18 cellular contexts compared by ENCODE assay signal in the genomic region with DNA sequence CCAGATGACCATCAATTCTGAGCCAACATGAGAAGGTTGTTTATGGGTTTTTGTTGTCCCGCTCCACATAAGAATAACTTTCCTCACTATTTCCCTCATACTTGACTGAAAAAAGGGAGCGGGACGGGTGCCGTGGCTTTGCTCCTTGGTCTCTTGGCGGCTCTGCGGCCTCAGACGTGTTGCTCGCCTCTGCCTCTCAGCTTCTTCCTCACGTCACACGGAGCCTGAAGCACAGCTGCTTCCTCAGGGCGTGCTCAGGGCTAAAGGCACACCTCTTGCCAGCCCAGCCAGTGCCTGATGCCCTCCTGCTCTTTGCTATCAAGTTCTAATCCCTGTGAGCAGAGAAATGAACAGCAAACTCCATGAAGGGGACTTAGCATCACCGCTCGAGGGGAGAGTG. TPM values are rescaled to one million over a fixed set of nuclear protein-coding genes. Genes with fewer than 3 reads are reported as not detected.
DNase-seq lines count a peak whose midpoint lies in the region; ATAC-seq, FAIRE-seq and TF ChIP-seq lines count a peak whose summit lies in the region.
"Had no signal": no experiment of that assay in that cellular context is flagged by ENCODE, and none has a peak within 500 bp of the region (broad histone marks: within the 10 kb centered on the region; RNA-seq: fewer than 3 reads in every experiment).

No MANE protein-coding gene starts in this region.

- TF ChIP-seq CTCF in Loucy (conservative IDR thresholded peaks at IDR 0.05; ENCODE audit: low read length) = no peak
- no peak for TF ChIP-seq CTCF in K562 (IDR thresholded peaks at IDR 0.05 in 2 of 3, conservative IDR thresholded peaks at IDR 0.05 in 1 of 3; ENCODE audit: insufficient read depth in 2 of 3, low read depth in 1 of 3, low read length in 3 of 3)

- in situ Hi-C loops in K562 (cut with MboI) = no loop called here

- H3K9me1 ChIP-seq in K562 (ENCODE audit: control insufficient read depth, insufficient read depth, low read length) = no peaks in the 10 kb centered on the region

- no peak for FAIRE-seq in K562 (lab: Jason Lieb, UNC)
- FAIRE-seq: frontal cortex had no signal

- DNase-seq in CD1c-positive myeloid dendritic cell (ENCODE audit: extremely low spot score) = peak; percentile 26
- DNase-seq in K562 (ENCODE audit: extremely low read depth in 1 of 4, low spot score in 3 of 4) = no peak
- DNase-seq in natural killer cell treated with Interleukin-12 subunit alpha and Interleukin-12 subunit beta and Interleukin-15 and Interleukin-18, amount 100 ng/mL, for 72 hours (ENCODE audit: low spot score) = no peak
- no peak for DNase-seq in C1 segment of cervical spinal cord (lab: John Stamatoyannopoulos, UW)
- DNase-seq: effector CD4-positive, alpha-beta T cell; kidney glomerular epithelial cell; naive B cell; NCI-H2171 treated with DMSO at 0.1 percent for 48 hours; NCI-H526 treated with DMSO at 0.1 percent for 48 hours had no signal

- TF ChIP-seq EP300 in K562 (IDR thresholded peaks at IDR 0.05; ENCODE audit: low read length) = no peak

- H3K79me2 ChIP-seq in Loucy (ENCODE audit: insufficient read depth, low read length) (no peaks in the 10 kb centered on the region), K562 (ENCODE audit: control insufficient read depth, insufficient read depth, low read length) (no peaks in the 10 kb centered on the region)
- H3K79me2 ChIP-seq: parathyroid adenoma had no signal

- no peak for TF ChIP-seq POLR2A in K562 (conservative IDR thresholded peaks at IDR 0.05)

- H3K27me3 ChIP-seq in Loucy (ENCODE audit: insufficient read depth, low read length, poor library complexity, severe bottlenecking) (no peaks in the 10 kb centered on the region), K562 (ENCODE audit: control insufficient read depth in 2 of 2, insufficient read depth in 2 of 2, low read length in 2 of 2) (no peaks in the 10 kb centered on the region)
- H3K27me3 ChIP-seq: right lobe of liver had no signal

- peaks cover 18 to 23% of the 10 kb centered on the region in 2 donors for H3K4me1 Mint-ChIP-seq in natural killer cell treated with Interleukin-12 subunit alpha and Interleukin-12 subunit beta and Interleukin-15 and Interleukin-18, amount 100 ng/mL, for 72 hours (ENCODE audit: low read depth in 2 of 2)

- H3K36me3 Mint-ChIP-seq in natural killer cell treated with Interleukin-12 subunit alpha and Interleukin-12 subunit beta and Interleukin-15 and Interleukin-18, amount 100 ng/mL, for 72 hours = no peaks in the 10 kb centered on the region
- H3K36me3 Mint-ChIP-seq: activated naive CD4-positive, alpha-beta T cell treated with anti-CD3 and anti-CD28 coated beads, Interleukin-2, amount 10 ng/mL, durations not matched to agents 7 days and 5 days; naive B cell had no signal

- H2AFZ ChIP-seq in Loucy (ENCODE audit: low read length) = no peak overlapping the region
- peak overlapping the region; percentile 5; the same call in 1 of the 2 replicates for H2AFZ ChIP-seq in K562 (ENCODE audit: low read depth, low read length)
- H2AFZ ChIP-seq: parathyroid adenoma had no signal

- no peak overlapping the region for H3K9ac ChIP-seq in Loucy (ENCODE audit: low read depth, low read length, poor library complexity, severe bottlenecking)
- no peak overlapping the region for H3K9ac ChIP-seq in K562 (ENCODE audit: insufficient read depth in 1 of 2, low read depth in 2 of 2, low read length in 2 of 2)
- H3K9ac ChIP-seq: parathyroid adenoma had no signal

- peak overlapping the region in 1 of 2 donors; percentile 77 for H3K27ac Mint-ChIP-seq in natural killer cell treated with Interleukin-12 subunit alpha and Interleukin-12 subunit beta and Interleukin-15 and Interleukin-18, amount 100 ng/mL, for 72 hours
- H3K27ac Mint-ChIP-seq: activated CD4-positive, alpha-beta T cell treated with anti-CD3 and anti-CD28 coated beads for 36 hours; activated naive CD4-positive, alpha-beta T cell treated with anti-CD3 and anti-CD28 coated beads, Interleukin-2, amount 10 ng/mL, durations not matched to agents 7 days and 5 days had no signal

- TF ChIP-seq RAD21 in K562 (CRISPR knock-in tag; conservative IDR thresholded peaks at IDR 0.05 in 1 of 2, IDR thresholded peaks at IDR 0.05 in 1 of 2) = no peak

- 61% methylated on average over 11 of the region's 13 CpGs for WGBS in K562 (ENCODE audit: insufficient coverage, low coverage, missing lambda C conversion rate)

- ATAC-seq in K562 (no peak), GM18861 (IDR thresholded peaks at IDR 0.05; ENCODE audit: unreplicated experiment) (no peak), GM21786 (IDR thresholded peaks at IDR 0.05; ENCODE audit: unreplicated experiment) (no peak)
- ATAC-seq in natural killer cell treated with Interleukin-12 subunit alpha and Interleukin-12 subunit beta and Interleukin-15 and Interleukin-18, amount 100 ng/mL, for 72 hours = peak in 1 of 2 donors; percentile 56
- ATAC-seq: right lobe of liver had no signal

- no peak overlapping the region for H3K27ac ChIP-seq in K562 (ENCODE audit: extremely low read depth, low read depth, low read length)
- H3K27ac ChIP-seq: parathyroid adenoma, right lobe of liver had no signal

- H3K9me3 Mint-ChIP-seq in natural killer cell treated with Interleukin-12 subunit alpha and Interleukin-12 subunit beta and Interleukin-15 and Interleukin-18, amount 100 ng/mL, for 72 hours = no peaks in the 10 kb centered on the region
- H3K9me3 Mint-ChIP-seq: activated naive CD4-positive, alpha-beta T cell treated with anti-CD3 and anti-CD28 coated beads, Interleukin-2, amount 10 ng/mL, durations not matched to agents 7 days and 5 days had no signal

- H3F3A ChIP-seq in Loucy (ENCODE audit: low read depth) = no peaks in the 10 kb centered on the region

- H3K9me2 ChIP-seq in Loucy (replicated peaks; ENCODE audit: low read depth, low read length) = no peaks in the 10 kb centered on the region

- no peaks in the 10 kb centered on the region for H3K36me3 ChIP-seq in Loucy (ENCODE audit: insufficient read depth, low read length)
- no peaks in the 10 kb centered on the region for H3K36me3 ChIP-seq in K562 (ENCODE audit: control insufficient read depth, insufficient read depth, low read length)
- H3K36me3 ChIP-seq: right lobe of liver had no signal

- intact Hi-C loops in K562 (cut with micrococcal nuclease) = no loop called here

- H3K9me3 ChIP-seq in Loucy (ENCODE audit: insufficient read depth, low read depth, low read length) = no peaks in the 10 kb centered on the region
- H3K9me3 ChIP-seq in K562 (replicated peaks; ENCODE audit: control insufficient read depth, insufficient read depth, low read depth, low read length) = no peaks in the 10 kb centered on the region
- H3K9me3 ChIP-seq: Caco-2, right lobe of liver had no signal

- peaks cover 0 to 5% of the 10 kb centered on the region in 2 donors for H3K27me3 Mint-ChIP-seq in natural killer cell treated with Interleukin-12 subunit alpha and Interleukin-12 subunit beta and Interleukin-15 and Interleukin-18, amount 100 ng/mL, for 72 hours

- H3K4me1 ChIP-seq in Loucy (ENCODE audit: insufficient read depth, low read length, poor library complexity, severe bottlenecking) = peaks cover 35% of the 10 kb centered on the region
- H3K4me1 ChIP-seq in K562 (replicated peaks in 1 of 2; ENCODE audit: control insufficient read depth in 2 of 2, insufficient read depth in 2 of 2, low read length in 2 of 2) = peaks cover 10 to 22% of the 10 kb centered on the region in 2 experiments

- no TSS peak for BruUV-seq in K562 (replicated peaks; lab: Mats Ljungman, UMichigan)

- POLR2A ChIA-PET in K562 (lab: Yijun Ruan, JAX) = interaction anchor here (0.9 to 2.4 kb wide), 3 partner anchors 8 to 15 kb away, joined by 3 to 8 read pairs (median 3); no protein-coding TSS in a partner anchor

- H3K4me2 ChIP-seq in Loucy (ENCODE audit: low read depth, low read length, poor library complexity, severe bottlenecking) = peak overlapping the region; percentile 48
- H3K4me2 ChIP-seq in K562 (ENCODE audit: insufficient read depth, low read length) = no peak overlapping the region

- no peak overlapping the region for H3K4me3 ChIP-seq in Loucy (ENCODE audit: low read length, poor library complexity, severe bottlenecking)
- no peak overlapping the region for H3K4me3 ChIP-seq in K562
- H3K4me3 ChIP-seq: right lobe of liver had no signal

- H4K20me1 ChIP-seq in Loucy (ENCODE audit: insufficient read depth, low read length, poor library complexity, severe bottlenecking) (no peaks in the 10 kb centered on the region), K562 (replicated peaks; ENCODE audit: control insufficient read depth, insufficient read depth, low read length) (no peaks in the 10 kb centered on the region)

- CTCF ChIA-PET in K562 (lab: Yijun Ruan, JAX; ENCODE audit: low intra/inter-chr PET ratio) = no interaction called here

- H3K4me3 Mint-ChIP-seq in natural killer cell treated with Interleukin-12 subunit alpha and Interleukin-12 subunit beta and Interleukin-15 and Interleukin-18, amount 100 ng/mL, for 72 hours = peak overlapping the region; percentile 63
- H3K4me3 Mint-ChIP-seq: activated CD4-positive, alpha-beta T cell treated with anti-CD3 and anti-CD28 coated beads for 36 hours; activated naive CD4-positive, alpha-beta T cell treated with anti-CD3 and anti-CD28 coated beads, Interleukin-2, amount 10 ng/mL, durations not matched to agents 7 days and 5 days had no signal

TF ChIP-seq in K562, 482 proteins besides CTCF, POLR2A, EP300 and RAD21 (continues in another document):
- TF ChIP-seq ZNF436 (CRISPR knock-in tag; IDR thresholded peaks at IDR 0.05) (no peak), CEBPG (CRISPR knock-in tag; IDR thresholded peaks at IDR 0.05) (no peak), CEBPG (tag; conservative IDR thresholded peaks at IDR 0.05 in 1 of 2, IDR thresholded peaks at IDR 0.05 in 1 of 2) (no peak)

RNA-seq across cellular contexts. Expression of a gene that starts 17.9 kb away (rescaled TPM):
- 13.4 and 28.3 TPM in 2 replicates for total RNA-seq in K562 (2011; cell fraction: chromatin; rRNA removed; ENCODE audit: low replicate concordance)
- total RNA-seq in K562 (2011; cell fraction: nucleolus; rRNA removed) = 27.2 and 33.5 TPM in 2 replicates
- 24.2 and 26.6 TPM in 2 replicates for total RNA-seq in K562 (2011; cell fraction: nucleoplasm; rRNA removed)
- total RNA-seq in K562 (2014; rRNA removed) = 11.3 and 16.6 TPM in 2 replicates
- total RNA-seq in K562 (2014; rRNA removed; fragmentation: Illumina TruSeq; extraction: Trizol) = 9.3 and 11.0 TPM in 2 replicates
- 6.2 and 8.0 TPM in 2 replicates for total RNA-seq in K562 (2015; rRNA removed; fragmentation: Illumina TruSeq; extraction: Trizol)
- 8.3 and 11.1 TPM in 2 replicates for total RNA-seq in K562 (2021)
- 16.7 and 29.0 TPM in 2 replicates for polyA plus RNA-seq in K562 (2011; rRNA removed)
- 22.2 and 66.4 TPM in 2 replicates for polyA plus RNA-seq in K562 (2011; cell fraction: cytosol; rRNA removed)
- 29.5 and 79.3 TPM in 2 replicates for polyA plus RNA-seq in K562 (2011; cell fraction: nucleus; rRNA removed)
- polyA plus RNA-seq in K562 (2012) = 20.6 and 22.3 TPM in 2 replicates
- 14.9 and 20.5 TPM in 2 replicates for polyA plus RNA-seq in K562 (2014; fragmentation: Illumina TruSeq; extraction: Trizol)
- 10 to 100 TPM; 17.4 to 23.1 TPM for polyA plus RNA-seq in K562 (2014; fragmentation: Nextera tagmentation; extraction: Ambion mirVana)
- polyA plus RNA-seq in K562 (2014; rRNA removed) = 28.8 and 35.7 TPM in 2 replicates
- 8.8 and 21.6 TPM in 2 replicates for polyA minus RNA-seq in K562 (2011; rRNA and poly(A)+ RNA removed)
- 6.0 and 9.3 TPM in 2 replicates for polyA minus RNA-seq in K562 (2011; cell fraction: cytosol; rRNA and poly(A)+ RNA removed)
- polyA minus RNA-seq in K562 (2011; cell fraction: nucleus; rRNA and poly(A)+ RNA removed) = 38.2 and 39.5 TPM in 2 replicates
- 100 to 1,000 TPM; 247 to 279 TPM for total RNA-seq in natural killer cell treated with Interleukin-12 subunit alpha and Interleukin-12 subunit beta and Interleukin-15 and Interleukin-18, amount 100 ng/mL, for 72 hours

Comparison
In these comparisons a context has a peak if more than half of its experiments do, and no peak if none do; other contexts are left out.
1. RNA of a gene that starts 17.9 kb away (total RNA-seq): 247 to 279 TPM in natural killer cell treated with Interleukin-12 subunit alpha and Interleukin-12 subunit beta and Interleukin-15 and Interleukin-18, amount 100 ng/mL, for 72 hours; 6.2 to 33.5 TPM in K562; every median in the first group is over 4 times any median in the second.